Comparison of ENCODE assay signal across 8 cellular contexts in genomic region chr7:75905785-75906604, GRCh38. TPM values are rescaled to one million over a fixed set of nuclear protein-coding genes. Genes with fewer than 3 reads are reported as not detected.
DNase-seq lines count a peak whose midpoint lies in the region; ATAC-seq and TF ChIP-seq lines count a peak whose summit lies in the region.

No MANE protein-coding gene starts in this region.

- H3K27me3 ChIP-seq in BLaER1 (no peaks in the 10 kb centered on the region), hepatocyte (no peaks in the 10 kb centered on the region), sigmoid colon (no peaks in the 10 kb centered on the region)

- H3K36me3 ChIP-seq in BLaER1, result no peaks in the 10 kb centered on the region
- no peaks in the 10 kb centered on the region for H3K36me3 ChIP-seq in hepatocyte (replicated peaks; ENCODE audit: insufficient read depth, low read depth)
- no peaks in the 10 kb centered on the region for H3K36me3 ChIP-seq in sigmoid colon

- peak overlapping the region; percentile 37 for H2AFZ ChIP-seq in hepatocyte

- no peak overlapping the region for H3K4me3 Mint-ChIP-seq in activated CD4-positive, alpha-beta memory T cell treated with anti-CD3 and anti-CD28 coated beads, Interleukin-2, amount 10 ng/mL, durations not matched to agents 7 days and 5 days

- H3K9me2 ChIP-seq in hepatocyte (replicated peaks; ENCODE audit: insufficient read depth), result no peaks in the 10 kb centered on the region

- TF ChIP-seq EP300 in sigmoid colon (IDR thresholded peaks at IDR 0.05), result no peak

- H3K27ac ChIP-seq in BLaER1 (0 out of 2 replicates have a peak overlapping the region, but pooled peaks have one; percentile 38), hepatocyte (peak overlapping the region; percentile 81), sigmoid colon (peak overlapping the region in 3 of 4 donors; percentile 15 to 50 (median 37))

- TF ChIP-seq CTCF in hepatocyte (IDR thresholded peaks at IDR 0.05; ENCODE audit: poor library complexity) (no peak), sigmoid colon (IDR thresholded peaks at IDR 0.05) (no peak)

- DNase-seq in NCI-H1092 treated with DMSO at 0.1 percent for 48 hours (lab: John Stamatoyannopoulos, UW) (peak; percentile 82), amniotic epithelial cell (ENCODE audit: low read depth) (peak; percentile 85), hepatocyte (ENCODE audit: low spot score) (peak; percentile 84), sigmoid colon (peak; percentile 92), RKO (ENCODE audit: low spot score) (no peak)
- DNase-seq in activated CD4-positive, alpha-beta memory T cell treated with anti-CD3 and anti-CD28 coated beads, Interleukin-2, amount 10 ng/mL, durations not matched to agents 7 days and 5 days, result no peak

- H3K27ac Mint-ChIP-seq in activated CD4-positive, alpha-beta memory T cell treated with anti-CD3 and anti-CD28 coated beads, Interleukin-2, amount 10 ng/mL, durations not matched to agents 7 days and 5 days, result no peak overlapping the region

- intact Hi-C loops in sigmoid colon (cut with DNase I), result no loop called here

- no peaks in the 10 kb centered on the region for H3K9me3 Mint-ChIP-seq in activated CD4-positive, alpha-beta memory T cell treated with anti-CD3 and anti-CD28 coated beads, Interleukin-2, amount 10 ng/mL, durations not matched to agents 7 days and 5 days

- H4K20me1 ChIP-seq in BLaER1 (no peaks in the 10 kb centered on the region), hepatocyte (ENCODE audit: insufficient read depth, poor library complexity, severe bottlenecking) (no peaks in the 10 kb centered on the region)

- CTCF ChIA-PET in activated CD4-positive, alpha-beta memory T cell treated with anti-CD3 and anti-CD28 coated beads, Interleukin-2, amount 10 ng/mL, durations not matched to agents 7 days and 5 days (lab: Charles Lee), result no interaction called here

- H3K36me3 Mint-ChIP-seq in activated CD4-positive, alpha-beta memory T cell treated with anti-CD3 and anti-CD28 coated beads, Interleukin-2, amount 10 ng/mL, durations not matched to agents 7 days and 5 days (ENCODE audit: low read depth), result no peaks in the 10 kb centered on the region

- peak overlapping the region; percentile 59 for H3K4me2 ChIP-seq in BLaER1
- peak overlapping the region; percentile 34 for H3K4me2 ChIP-seq in hepatocyte

- 43% methylated on average over 17 of the region's 17 CpGs for WGBS in hepatocyte (ENCODE audit: low lambda C conversion rate, missing lambda C conversion rate)
- 50 to 51% methylated on average over 17 of the region's 17 CpGs for WGBS in sigmoid colon, 2 donors

- POLR2A ChIA-PET in activated CD4-positive, alpha-beta memory T cell treated with anti-CD3 and anti-CD28 coated beads, Interleukin-2, amount 10 ng/mL, durations not matched to agents 7 days and 5 days (lab: Charles Lee), result no interaction called here

- H3K4me1 ChIP-seq in BLaER1 (peaks cover 25% of the 10 kb centered on the region), hepatocyte (ENCODE audit: insufficient read depth) (peaks cover 6% of the 10 kb centered on the region), sigmoid colon (no peaks in the 10 kb centered on the region)

- H3K27me3 Mint-ChIP-seq in activated CD4-positive, alpha-beta memory T cell treated with anti-CD3 and anti-CD28 coated beads, Interleukin-2, amount 10 ng/mL, durations not matched to agents 7 days and 5 days, result no peaks in the 10 kb centered on the region

- no peaks in the 10 kb centered on the region for H3K79me2 ChIP-seq in hepatocyte

- peak overlapping the region; percentile 27; the same call in 1 of the 2 replicates for H3K9ac ChIP-seq in BLaER1

- H3K9me3 ChIP-seq in BLaER1 (no peaks in the 10 kb centered on the region), hepatocyte (ENCODE audit: low read depth) (no peaks in the 10 kb centered on the region), sigmoid colon (no peaks in the 10 kb centered on the region)

- H3K4me1 Mint-ChIP-seq in activated CD4-positive, alpha-beta memory T cell treated with anti-CD3 and anti-CD28 coated beads, Interleukin-2, amount 10 ng/mL, durations not matched to agents 7 days and 5 days, result peaks cover 2% of the 10 kb centered on the region

- TF ChIP-seq POLR2A in sigmoid colon (IDR thresholded peaks at IDR 0.05), result no peak

- ATAC-seq in HG02852 (IDR thresholded peaks at IDR 0.05; ENCODE audit: unreplicated experiment), result no peak

- H3K4me3 ChIP-seq in BLaER1 (no peak overlapping the region), hepatocyte (no peak overlapping the region), sigmoid colon (no peak overlapping the region)

RNA-seq across cellular contexts. Expression of gene POR, which starts 9.0 kb away (rescaled TPM):
- total RNA-seq in hepatocyte, result 102 and 106 TPM in 2 replicates
- 212 and 220 TPM in 2 replicates for polyA plus RNA-seq in hepatocyte
- total RNA-seq in sigmoid colon, result 10 to 100 TPM; 33.2 to 47.4 (median 39.2) TPM
- polyA plus RNA-seq in sigmoid colon, result 10 to 100 TPM; 20.4 to 98.9 (median 49.9) TPM
- total RNA-seq in activated CD4-positive, alpha-beta memory T cell treated with anti-CD3 and anti-CD28 coated beads, Interleukin-2, amount 10 ng/mL, durations not matched to agents 7 days and 5 days, result 10 to 100 TPM; 34.0 to 45.3 TPM

RNA-seq across cellular contexts. Expression of gene RHBDD2, which starts 27.2 kb away (rescaled TPM):
- total RNA-seq in hepatocyte (57.6 and 61.1 TPM in 2 replicates), sigmoid colon (10 to 100 TPM; 14.3 to 31.9 (median 27.0) TPM)
- polyA plus RNA-seq in hepatocyte (177 and 178 TPM in 2 replicates), sigmoid colon (10 to 100 TPM; 23.8 to 45.0 (median 28.2) TPM)
- total RNA-seq in activated CD4-positive, alpha-beta memory T cell treated with anti-CD3 and anti-CD28 coated beads, Interleukin-2, amount 10 ng/mL, durations not matched to agents 7 days and 5 days, result 10 to 100 TPM; 47.7 to 51.7 TPM

Comparison
In these comparisons a context has a peak if more than half of its experiments do, and no peak if none do; other contexts are left out.
1. DNase-seq: peak in NCI-H1092 treated with DMSO at 0.1 percent for 48 hours (single experiment), amniotic epithelial cell (single experiment), hepatocyte (single experiment) and sigmoid colon (single experiment); none in RKO (single experiment) and activated CD4-positive, alpha-beta memory T cell treated with anti-CD3 and anti-CD28 coated beads, Interleukin-2, amount 10 ng/mL, durations not matched to agents 7 days and 5 days (single experiment).
2. Peak in every context shown above with its lines, with median percentiles within 50 percentile points of each other: H3K27ac ChIP-seq.